22 cellular contexts compared by ENCODE assay signal in genomic region chr5:145180341-145180740, GRCh38.
A peak's percentile ranks its signal among the peaks of the same experiment; 100 is the strongest.
DNase-seq lines count a peak whose midpoint lies in the region; ATAC-seq and TF ChIP-seq lines count a peak whose summit lies in the region.
"Had no signal": no experiment of that assay in that cellular context is flagged by ENCODE, and none has a peak within 500 bp of the region (broad histone marks: within the 10 kb centered on the region; RNA-seq: fewer than 3 reads in every experiment).

No MANE protein-coding gene starts in this region.

- H2BK20ac ChIP-seq in H9 (ENCODE audit: low read depth, low read length, poor library complexity, severe bottlenecking): no peak overlapping the region

- no peak overlapping the region for H3K4me3 Mint-ChIP-seq in H9

- WGBS in H9 (ENCODE audit: extremely low coverage, insufficient read length, low lambda C conversion rate): no CpG with 5 or more reads among the region's 5 CpGs
- no CpG with 5 or more reads among the region's 5 CpGs for WGBS in mesendoderm (ENCODE audit: extremely low coverage, insufficient coverage, low lambda C conversion rate)

- no peaks in the 10 kb centered on the region for H3K23me2 ChIP-seq in H9 (ENCODE audit: insufficient read length, low read depth, low read length, poor library complexity, severe bottlenecking)

- no peak overlapping the region for H3K27ac ChIP-seq in H9 (ENCODE audit: insufficient read length, low read depth, low read length)
- H3K27ac ChIP-seq in SJSA1: peak overlapping the region; percentile 76
- H3K27ac ChIP-seq in mesendoderm (ENCODE audit: low read depth, low read length): no peak overlapping the region
- H3K27ac ChIP-seq: HL-60 had no signal

- H3K4me2 ChIP-seq in H9 (ENCODE audit: insufficient read depth, insufficient read length, low read length) (no peak overlapping the region), mesendoderm (ENCODE audit: low read length) (no peak overlapping the region)

- H3K9me3 Mint-ChIP-seq in H9: no peaks in the 10 kb centered on the region; a peak in 1 of 5 replicates

- TF ChIP-seq CTCF in H9 (conservative IDR thresholded peaks at IDR 0.05): no peak

- ATAC-seq in GM19455 (IDR thresholded peaks at IDR 0.05; ENCODE audit: unreplicated experiment): no peak
- no peak for ATAC-seq in HG03025 (IDR thresholded peaks at IDR 0.05; ENCODE audit: low FRiP score, unreplicated experiment)
- ATAC-seq: HCT116, SK-N-SH treated with all-trans-retinoic acid at 6 μM for 48 hours had no signal

- H3K18ac ChIP-seq in H9 (ENCODE audit: insufficient read length, low read depth, low read length): no peak overlapping the region
- H3K18ac ChIP-seq in mesendoderm (ENCODE audit: low read length): peak overlapping the region; percentile 20

- no peaks in the 10 kb centered on the region for H3K36me3 Mint-ChIP-seq in H9 (ENCODE audit: insufficient read depth in 1 of 3, low read depth in 3 of 3)

- no peak overlapping the region for H2BK15ac ChIP-seq in H9 (ENCODE audit: low read depth, low read length)
- H2BK15ac ChIP-seq in mesendoderm (replicated peaks; ENCODE audit: low read depth): no peak overlapping the region

- H3K27me3 ChIP-seq in H9 (ENCODE audit: insufficient read depth, low read length): no peaks in the 10 kb centered on the region
- H3K27me3 ChIP-seq in SJSA1 (replicated peaks): no peaks in the 10 kb centered on the region
- H3K27me3 ChIP-seq in mesendoderm (ENCODE audit: insufficient read depth, low read length, poor library complexity): no peaks in the 10 kb centered on the region
- H3K27me3 ChIP-seq: MG63 had no signal

- H3K79me2 ChIP-seq in H9 (ENCODE audit: insufficient read depth, low read length) (no peaks in the 10 kb centered on the region), mesendoderm (ENCODE audit: control insufficient read depth, insufficient read depth, low read length) (no peaks in the 10 kb centered on the region)

- no peaks in the 10 kb centered on the region for H3K79me1 ChIP-seq in H9 (ENCODE audit: insufficient read depth, low read depth, low read length, poor library complexity, severe bottlenecking)
- no peaks in the 10 kb centered on the region for H3K79me1 ChIP-seq in mesendoderm (ENCODE audit: low read length)

- H2BK120ac ChIP-seq in H9 (ENCODE audit: low read depth, low read length, poor library complexity, severe bottlenecking) (no peak overlapping the region), mesendoderm (ENCODE audit: low read depth, low read length) (no peak overlapping the region)

- no peak overlapping the region for H3K23ac ChIP-seq in H9 (ENCODE audit: insufficient read length, low read depth, low read length)
- no peak overlapping the region for H3K23ac ChIP-seq in mesendoderm (ENCODE audit: low read length)

- H3K4me1 Mint-ChIP-seq in H9: peaks cover 35 to 40% of the 10 kb centered on the region in 2 experiments

- H4K91ac ChIP-seq in H9 (ENCODE audit: insufficient read length, low read depth, low read length): no peak overlapping the region

- H3K4me1 ChIP-seq in H9 (ENCODE audit: insufficient read depth, low read length) (peaks cover 5% of the 10 kb centered on the region; the same call in 1 of the 2 replicates), SJSA1 (replicated peaks) (peaks cover 53% of the 10 kb centered on the region), mesendoderm (ENCODE audit: control insufficient read depth, low read depth, low read length) (peaks cover 2% of the 10 kb centered on the region)

- no peak overlapping the region for H2BK5ac ChIP-seq in H9 (ENCODE audit: insufficient read length, low read length)
- H2BK5ac ChIP-seq in mesendoderm (ENCODE audit: low read length): no peak overlapping the region

- no peak overlapping the region for H2AFZ ChIP-seq in H9 (ENCODE audit: low read length)

- no peaks in the 10 kb centered on the region for H3K27me3 Mint-ChIP-seq in H9 (ENCODE audit: low read depth)

- no peak overlapping the region for H3K14ac ChIP-seq in H9 (ENCODE audit: insufficient read depth, low read length)

- H4K5ac ChIP-seq in H9 (ENCODE audit: insufficient read length, low read depth, low read length) (no peak overlapping the region), mesendoderm (ENCODE audit: low read length) (no peak overlapping the region)

- H2AK5ac ChIP-seq in H9 (ENCODE audit: insufficient read length, low read length): no peak overlapping the region
- no peak overlapping the region for H2AK5ac ChIP-seq in mesendoderm (ENCODE audit: low read length)

- DNase-seq in H9 (no peak), SJSA1 (ENCODE audit: low read depth in 1 of 2, low spot score in 2 of 2) (no peak), mesendoderm (no peak), retina (peak; percentile 38), HuH-7 (ENCODE audit: low spot score) (no peak)
- DNase-seq: Calu3, DMS79 treated with DMSO at 0.1 percent for 48 hours, GF-D8, GOT3, KBM-7, MG63, NCI-H1105 treated with DMSO at 0.1 percent for 48 hours, NCI-H146, NCI-H1930, NCI-H2107, NCI-H524, NCI-H748 treated with DMSO at 0.1 percent for 48 hours had no signal

- no peak overlapping the region for H3K9ac ChIP-seq in H9 (ENCODE audit: extremely low read depth, insufficient read length, low read length)
- no peak overlapping the region for H3K9ac ChIP-seq in mesendoderm (ENCODE audit: low read length)

- H3K4ac ChIP-seq in H9 (ENCODE audit: low read depth, low read length) (no peak overlapping the region), mesendoderm (ENCODE audit: low read depth, low read length) (no peak overlapping the region)

- H3K36me3 ChIP-seq in SJSA1 (no peaks in the 10 kb centered on the region), mesendoderm (ENCODE audit: control insufficient read depth, insufficient read depth, low read length) (no peaks in the 10 kb centered on the region)
- H3K36me3 ChIP-seq: MG63 had no signal

- H3K27ac Mint-ChIP-seq in H9: peak overlapping the region; percentile 27 to 97 (median 88)

- H3T11ph ChIP-seq in H9 (ENCODE audit: low read length): no peak overlapping the region

- no peak overlapping the region for H3K56ac ChIP-seq in H9 (ENCODE audit: insufficient read length, low read depth, low read length)
- no peak overlapping the region for H3K56ac ChIP-seq in mesendoderm (ENCODE audit: low read length)

- H3K4me3 ChIP-seq in SJSA1: no peak overlapping the region
- no peak overlapping the region for H3K4me3 ChIP-seq in mesendoderm (ENCODE audit: low read length)
- H3K4me3 ChIP-seq: MG63 had no signal

- H2BK12ac ChIP-seq in H9 (ENCODE audit: insufficient read length, low read depth, low read length): no peak overlapping the region

- no peaks in the 10 kb centered on the region for H3K9me3 ChIP-seq in H9 (ENCODE audit: control insufficient read depth, low read depth, low read length)
- no peaks in the 10 kb centered on the region for H3K9me3 ChIP-seq in SJSA1 (replicated peaks)
- H3K9me3 ChIP-seq: MG63 had no signal

- no peak overlapping the region for H4K8ac ChIP-seq in H9 (replicated peaks; ENCODE audit: insufficient read length, low read depth, low read length)
- H4K8ac ChIP-seq in mesendoderm (ENCODE audit: low read depth, low read length): no peak overlapping the region

- H4K20me1 ChIP-seq in H9 (ENCODE audit: control insufficient read depth, insufficient read depth, insufficient read length): no peaks in the 10 kb centered on the region
